8 cellular contexts compared by ENCODE assay signal in genomic region chr14:20970983-20971704, GRCh38. TPM values are rescaled to one million over a fixed set of nuclear protein-coding genes. Genes with fewer than 3 reads are reported as not detected.
DNase-seq lines count a peak whose midpoint lies in the region; ATAC-seq, FAIRE-seq and TF ChIP-seq lines count a peak whose summit lies in the region.

No MANE protein-coding gene starts in this region.

- intact Hi-C loops in activated T-helper 1 cell treated with anti-CD3 and anti-CD28 coated beads, Interleukin-12 subunit alpha, Interleukin-12 subunit beta, Interleukin-2, Interleukin-4 antibody, amounts not matched to agents 30 ng/mL and 10 ng/mL and 1 ng/mL, durations not matched to agents 14 hours and 24 hours and 36 hours (cut with micrococcal nuclease), result loop anchor here (1.0 to 10.0 kb wide), 11 partner anchors 10 to 636 kb away; partner anchors contain the start of genes CCNB1IP1, CHD8 and METTL17

- no peaks in the 10 kb centered on the region for H3K36me3 Mint-ChIP-seq in activated T-helper 1 cell treated with anti-CD3 and anti-CD28 coated beads, Interleukin-12 subunit alpha, Interleukin-12 subunit beta, Interleukin-2, Interleukin-4 antibody, amounts not matched to agents 30 ng/mL and 10 ng/mL and 1 ng/mL, durations not matched to agents 14 hours and 24 hours and 36 hours (ENCODE audit: low read depth)
- H3K36me3 Mint-ChIP-seq in natural killer cell treated with Interleukin-12 subunit alpha and Interleukin-12 subunit beta and Interleukin-15 and Interleukin-18, amount 100 ng/mL, for 72 hours, result no peaks in the 10 kb centered on the region

- H3K4me1 Mint-ChIP-seq in activated T-helper 1 cell treated with anti-CD3 and anti-CD28 coated beads, Interleukin-12 subunit alpha, Interleukin-12 subunit beta, Interleukin-2, Interleukin-4 antibody, amounts not matched to agents 30 ng/mL and 10 ng/mL and 1 ng/mL, durations not matched to agents 14 hours and 24 hours and 36 hours (ENCODE audit: low read depth), result peaks cover 15% of the 10 kb centered on the region
- H3K4me1 Mint-ChIP-seq in natural killer cell treated with Interleukin-12 subunit alpha and Interleukin-12 subunit beta and Interleukin-15 and Interleukin-18, amount 100 ng/mL, for 72 hours (ENCODE audit: low read depth in 2 of 2), result peaks cover 10 to 12% of the 10 kb centered on the region in 2 donors

- peak overlapping the region; percentile 87 for H2AFZ ChIP-seq in DND-41 (ENCODE audit: low read depth, low read length)

- H4K20me1 ChIP-seq in DND-41 (ENCODE audit: insufficient read depth, low read length), result no peaks in the 10 kb centered on the region

- H3K9me3 Mint-ChIP-seq in activated T-helper 1 cell treated with anti-CD3 and anti-CD28 coated beads, Interleukin-12 subunit alpha, Interleukin-12 subunit beta, Interleukin-2, Interleukin-4 antibody, amounts not matched to agents 30 ng/mL and 10 ng/mL and 1 ng/mL, durations not matched to agents 14 hours and 24 hours and 36 hours, result no peaks in the 10 kb centered on the region
- no peaks in the 10 kb centered on the region for H3K9me3 Mint-ChIP-seq in natural killer cell treated with Interleukin-12 subunit alpha and Interleukin-12 subunit beta and Interleukin-15 and Interleukin-18, amount 100 ng/mL, for 72 hours

- peaks cover 17% of the 10 kb centered on the region for H3K4me1 ChIP-seq in DND-41 (ENCODE audit: insufficient read depth, low read length)

- no peak overlapping the region for H3K27ac Mint-ChIP-seq in activated T-helper 1 cell treated with anti-CD3 and anti-CD28 coated beads, Interleukin-12 subunit alpha, Interleukin-12 subunit beta, Interleukin-2, Interleukin-4 antibody, amounts not matched to agents 30 ng/mL and 10 ng/mL and 1 ng/mL, durations not matched to agents 14 hours and 24 hours and 36 hours
- peak overlapping the region; percentile 18 to 72 for H3K27ac Mint-ChIP-seq in natural killer cell treated with Interleukin-12 subunit alpha and Interleukin-12 subunit beta and Interleukin-15 and Interleukin-18, amount 100 ng/mL, for 72 hours

- H3K79me2 ChIP-seq in DND-41 (ENCODE audit: insufficient read depth, low read length), result no peaks in the 10 kb centered on the region

- H3K4me3 ChIP-seq in DND-41 (ENCODE audit: low read depth in 1 of 2, low read length in 2 of 2) (peak overlapping the region; percentile 24 to 72; a peak in 3 of 4 replicates), fibroblast of pulmonary artery (replicated peaks; ENCODE audit: low read depth, low read length) (peak overlapping the region; percentile 72)

- H3K4me2 ChIP-seq in DND-41 (ENCODE audit: insufficient read depth, low read length), result peak overlapping the region; percentile 92

- no peaks in the 10 kb centered on the region for H3K36me3 ChIP-seq in DND-41 (ENCODE audit: insufficient read depth, low read length)

- peak; percentile 79 for DNase-seq in DND-41
- peak; percentile 57 for DNase-seq in RCC 7860 (ENCODE audit: low spot score)
- DNase-seq in activated T-helper 1 cell treated with anti-CD3 and anti-CD28 coated beads, Interleukin-12 subunit alpha, Interleukin-12 subunit beta, Interleukin-2, Interleukin-4 antibody, amounts not matched to agents 30 ng/mL and 10 ng/mL and 1 ng/mL, durations not matched to agents 14 hours and 24 hours and 36 hours (ENCODE audit: low spot score), result peak; percentile 72
- peak; percentile 90 for DNase-seq in fibroblast of pulmonary artery (ENCODE audit: low read depth)
- peak; percentile 85 for DNase-seq in natural killer cell treated with Interleukin-12 subunit alpha and Interleukin-12 subunit beta and Interleukin-15 and Interleukin-18, amount 100 ng/mL, for 72 hours (ENCODE audit: low spot score)
- peak; percentile 38 to 79 (median 70) for DNase-seq in stimulated activated naive CD4-positive, alpha-beta T cell (lab: John Stamatoyannopoulos, UW)

- TF ChIP-seq RAD21 in Ishikawa (IDR thresholded peaks at IDR 0.05; ENCODE audit: low read depth), result peak; percentile 63

- peak overlapping the region; percentile 93 for H3K4me3 Mint-ChIP-seq in activated T-helper 1 cell treated with anti-CD3 and anti-CD28 coated beads, Interleukin-12 subunit alpha, Interleukin-12 subunit beta, Interleukin-2, Interleukin-4 antibody, amounts not matched to agents 30 ng/mL and 10 ng/mL and 1 ng/mL, durations not matched to agents 14 hours and 24 hours and 36 hours
- H3K4me3 Mint-ChIP-seq in natural killer cell treated with Interleukin-12 subunit alpha and Interleukin-12 subunit beta and Interleukin-15 and Interleukin-18, amount 100 ng/mL, for 72 hours, result peak overlapping the region; percentile 94

- TF ChIP-seq EP300 in Ishikawa (IDR thresholded peaks at IDR 0.05; ENCODE audit: borderline replicate concordance), result no peak

- no peaks in the 10 kb centered on the region for H3K9me3 ChIP-seq in DND-41 (ENCODE audit: insufficient read depth, low read length, severe bottlenecking)

- H3K9ac ChIP-seq in DND-41 (ENCODE audit: low read depth, low read length), result peak overlapping the region; percentile 62

- peaks cover 35% of the 10 kb centered on the region for H3K27me3 Mint-ChIP-seq in activated T-helper 1 cell treated with anti-CD3 and anti-CD28 coated beads, Interleukin-12 subunit alpha, Interleukin-12 subunit beta, Interleukin-2, Interleukin-4 antibody, amounts not matched to agents 30 ng/mL and 10 ng/mL and 1 ng/mL, durations not matched to agents 14 hours and 24 hours and 36 hours (ENCODE audit: insufficient read depth)
- peaks cover 31 to 46% of the 10 kb centered on the region in 2 donors for H3K27me3 Mint-ChIP-seq in natural killer cell treated with Interleukin-12 subunit alpha and Interleukin-12 subunit beta and Interleukin-15 and Interleukin-18, amount 100 ng/mL, for 72 hours

- FAIRE-seq in RCC 7860 (lab: Jason Lieb, UNC), result no peak

- peak overlapping the region; percentile 50 for H3K27ac ChIP-seq in DND-41 (ENCODE audit: low read length)

- ATAC-seq in DND-41 (ENCODE audit: insufficient read depth, low read depth), result peak; percentile 87
- peak; percentile 89 for ATAC-seq in GM21717 (IDR thresholded peaks at IDR 0.05; ENCODE audit: unreplicated experiment)
- ATAC-seq in natural killer cell treated with Interleukin-12 subunit alpha and Interleukin-12 subunit beta and Interleukin-15 and Interleukin-18, amount 100 ng/mL, for 72 hours, result peak; percentile 94 to 96

- H3K27me3 ChIP-seq in DND-41 (ENCODE audit: insufficient read depth, low read length, poor library complexity), result peaks cover 28% of the 10 kb centered on the region

- TF ChIP-seq CTCF in DND-41 (IDR thresholded peaks at IDR 0.05; ENCODE audit: borderline replicate concordance, extremely low read depth, low read length, poor library complexity, severe bottlenecking), result peak; percentile 96
- TF ChIP-seq CTCF in fibroblast of pulmonary artery (IDR thresholded peaks at IDR 0.05; ENCODE audit: low read length, missing control alignments), result peak; percentile 92

TF ChIP-seq in Ishikawa, 13 proteins besides CTCF, POLR2A, EP300 and RAD21 (continues in another document):
- TF ChIP-seq YY1 (IDR thresholded peaks at IDR 0.05; ENCODE audit: low read depth) (no peak), NFIC (IDR thresholded peaks at IDR 0.05) (no peak), TEAD4 (IDR thresholded peaks at IDR 0.05) (peak; percentile 72; the same call in 1 of the 2 replicates), CEBPB (IDR thresholded peaks at IDR 0.05) (no peak), CREB1 (IDR thresholded peaks at IDR 0.05; ENCODE audit: low read depth) (no peak), TAF1 (IDR thresholded peaks at IDR 0.05; ENCODE audit: low read depth) (0 out of 2 replicates have a peak, but pooled peaks have one; percentile 18), USF1 (IDR thresholded peaks at IDR 0.05) (no peak), ZBTB7A (IDR thresholded peaks at IDR 0.05; ENCODE audit: low read depth) (0 out of 2 replicates have a peak, but pooled peaks have one; percentile 48), EGR1 (IDR thresholded peaks at IDR 0.05) (no peak)

RNA-seq across cellular contexts. Expression of gene RNASE2, which starts 15.9 kb away (rescaled TPM):
- total RNA-seq in activated T-helper 1 cell treated with anti-CD3 and anti-CD28 coated beads, Interleukin-12 subunit alpha, Interleukin-12 subunit beta, Interleukin-2, Interleukin-4 antibody, amounts not matched to agents 30 ng/mL and 10 ng/mL and 1 ng/mL, durations not matched to agents 14 hours and 24 hours and 36 hours, result not detected in 2 replicates
- not detected for total RNA-seq in natural killer cell treated with Interleukin-12 subunit alpha and Interleukin-12 subunit beta and Interleukin-15 and Interleukin-18, amount 100 ng/mL, for 72 hours

RNA-seq across cellular contexts. Expression of gene METTL17, which starts 18.6 kb away (rescaled TPM):
- total RNA-seq in activated T-helper 1 cell treated with anti-CD3 and anti-CD28 coated beads, Interleukin-12 subunit alpha, Interleukin-12 subunit beta, Interleukin-2, Interleukin-4 antibody, amounts not matched to agents 30 ng/mL and 10 ng/mL and 1 ng/mL, durations not matched to agents 14 hours and 24 hours and 36 hours, result 96.1 and 100 TPM in 2 replicates
- total RNA-seq in natural killer cell treated with Interleukin-12 subunit alpha and Interleukin-12 subunit beta and Interleukin-15 and Interleukin-18, amount 100 ng/mL, for 72 hours, result 100 to 1,000 TPM in 1 of 2 donors, 10 to 100 TPM in 1; 70.5 to 101 TPM

RNA-seq across cellular contexts. Expression of gene SLC39A2, which starts 27.9 kb away (rescaled TPM):
- total RNA-seq in activated T-helper 1 cell treated with anti-CD3 and anti-CD28 coated beads, Interleukin-12 subunit alpha, Interleukin-12 subunit beta, Interleukin-2, Interleukin-4 antibody, amounts not matched to agents 30 ng/mL and 10 ng/mL and 1 ng/mL, durations not matched to agents 14 hours and 24 hours and 36 hours, result 0.24 and 0.36 TPM in 2 replicates
- total RNA-seq in natural killer cell treated with Interleukin-12 subunit alpha and Interleukin-12 subunit beta and Interleukin-15 and Interleukin-18, amount 100 ng/mL, for 72 hours, result under 1 TPM in 1 of 2 donors, not detected in 1; 0.53 TPM

RNA-seq across cellular contexts. Expression of gene NDRG2, which starts 53.7 kb away (rescaled TPM):
- 1.5 and 1.6 TPM in 2 replicates for total RNA-seq in activated T-helper 1 cell treated with anti-CD3 and anti-CD28 coated beads, Interleukin-12 subunit alpha, Interleukin-12 subunit beta, Interleukin-2, Interleukin-4 antibody, amounts not matched to agents 30 ng/mL and 10 ng/mL and 1 ng/mL, durations not matched to agents 14 hours and 24 hours and 36 hours
- total RNA-seq in natural killer cell treated with Interleukin-12 subunit alpha and Interleukin-12 subunit beta and Interleukin-15 and Interleukin-18, amount 100 ng/mL, for 72 hours, result 1 to 10 TPM; 1.9 to 3.1 TPM

RNA-seq across cellular contexts. Expression of gene TPPP2, which starts 58.9 kb away (rescaled TPM):
- total RNA-seq in activated T-helper 1 cell treated with anti-CD3 and anti-CD28 coated beads, Interleukin-12 subunit alpha, Interleukin-12 subunit beta, Interleukin-2, Interleukin-4 antibody, amounts not matched to agents 30 ng/mL and 10 ng/mL and 1 ng/mL, durations not matched to agents 14 hours and 24 hours and 36 hours, result not detected in 2 replicates
- not detected for total RNA-seq in natural killer cell treated with Interleukin-12 subunit alpha and Interleukin-12 subunit beta and Interleukin-15 and Interleukin-18, amount 100 ng/mL, for 72 hours

Comparison
In these comparisons a context has a peak if more than half of its experiments do, and no peak if none do; other contexts are left out.
1. Peak in every context shown above with its lines: DNase-seq, ATAC-seq, H3K4me3 ChIP-seq and H3K27ac ChIP-seq.